In the genomic region with DNA sequence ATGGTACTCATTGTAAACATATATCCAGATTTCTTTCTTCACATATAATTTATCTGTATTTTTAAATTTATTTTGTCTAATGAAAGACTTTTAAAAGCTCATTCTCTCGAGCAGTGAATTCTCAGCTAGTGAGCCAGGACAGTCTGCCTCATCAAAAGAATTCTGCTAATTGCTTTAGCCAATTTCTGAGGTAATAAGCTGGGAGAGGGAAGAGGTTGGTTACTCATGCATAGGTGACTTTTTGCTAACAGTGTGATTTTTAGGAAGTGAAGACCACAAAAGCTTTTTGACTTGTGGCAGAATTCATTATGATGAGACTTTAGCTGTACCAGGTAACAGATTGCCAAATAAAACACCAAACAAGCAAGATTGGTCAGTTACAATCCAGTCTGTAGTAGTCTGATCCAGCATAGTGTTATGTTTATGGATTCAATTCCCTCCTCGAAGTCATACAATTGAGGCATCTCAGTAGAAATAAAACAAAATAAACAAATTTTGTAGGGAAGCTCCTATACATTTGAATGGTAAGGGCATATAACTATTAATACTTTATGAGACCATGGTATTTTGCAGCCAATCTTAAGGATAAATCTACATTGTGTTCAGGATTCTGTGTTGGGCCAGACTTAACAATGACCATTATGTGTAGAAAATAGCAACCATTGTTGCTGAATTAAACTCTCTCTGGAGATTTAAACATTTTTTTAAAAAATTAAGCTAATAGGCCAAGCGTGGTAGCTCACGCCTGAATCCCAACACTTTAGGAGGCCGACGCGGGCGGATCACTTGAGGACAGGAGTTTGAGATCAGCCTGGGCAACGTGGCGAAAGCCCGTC, we compare ENCODE assay signal across 11 cellular contexts. TPM values are rescaled to one million over a fixed set of nuclear protein-coding genes. Genes with fewer than 3 reads are reported as not detected.
A peak's percentile ranks its signal among the peaks of the same experiment; 100 is the strongest.
DNase-seq lines count a peak whose midpoint lies in the region; ATAC-seq and TF ChIP-seq lines count a peak whose summit lies in the region.
"Had no signal": no experiment of that assay in that cellular context is flagged by ENCODE, and none has a peak within 500 bp of the region (broad histone marks: within the 10 kb centered on the region; RNA-seq: fewer than 3 reads in every experiment).

No MANE protein-coding gene starts in this region.

- H3K4me3 ChIP-seq in PC-3 (ENCODE audit: low read length) (no peak overlapping the region), muscle layer of duodenum (ENCODE audit: low read depth in 1 of 2, low read length in 2 of 2) (no peak overlapping the region), upper lobe of left lung (no peak overlapping the region)
- H3K4me3 ChIP-seq: right lobe of liver had no signal

- DNase-seq in PC-3 (no peak), epithelial cell of prostate (ENCODE audit: low read depth, low spot score) (no peak), upper lobe of left lung (no peak), GM10266 (ENCODE audit: extremely low spot score) (no peak)
- DNase-seq in stimulated activated CD4-positive, alpha-beta T cell treated with anti-CD3 and anti-CD28 coated beads, Interleukin-4, amount 100 ng/mL, for 24 hours, result no peak
- DNase-seq: activated T-cell treated with anti-CD3 and anti-CD28 coated beads, Interleukin-2, amount 50 U/mL, for 1 hour; NCI-H2171; right lobe of liver had no signal

- H4K20me1 ChIP-seq in PC-3 (ENCODE audit: low read length), result no peaks in the 10 kb centered on the region

- TF ChIP-seq POLR2A in upper lobe of left lung (IDR thresholded peaks at IDR 0.05), result no peak

- CTCF ChIA-PET in PC-3 (lab: Charles Lee), result no interaction called here

- TF ChIP-seq CTCF in PC-3 (conservative IDR thresholded peaks at IDR 0.05; ENCODE audit: low read depth, low read length) (no peak), upper lobe of left lung (IDR thresholded peaks at IDR 0.05) (no peak), GM10266 (IDR thresholded peaks at IDR 0.05; ENCODE audit: control insufficient read depth, insufficient read depth, low read depth, missing control alignments) (no peak)

- no peaks in the 10 kb centered on the region for H3K27me3 ChIP-seq in PC-3 (ENCODE audit: low read length)
- H3K27me3 ChIP-seq in muscle layer of duodenum (ENCODE audit: low read depth, low read length), result no peaks in the 10 kb centered on the region
- H3K27me3 ChIP-seq in upper lobe of left lung, result no peaks in the 10 kb centered on the region

- TF ChIP-seq EP300 in upper lobe of left lung (IDR thresholded peaks at IDR 0.05), result no peak

- intact Hi-C loops in PC-3 (cut with micrococcal nuclease), result loop anchor here (5.0 kb wide), 1 partner anchor 35 kb away; no protein-coding TSS in a partner anchor

- peak overlapping the region; percentile 69 for H3K9ac ChIP-seq in PC-3 (ENCODE audit: low read length)

- H2AFZ ChIP-seq in PC-3 (ENCODE audit: low read length), result no peak overlapping the region

- no peaks in the 10 kb centered on the region for H3K9me2 ChIP-seq in PC-3 (replicated peaks; ENCODE audit: low read length)

- no TSS peak for BruUV-seq in PC-3 (replicated peaks; lab: Mats Ljungman, UMichigan)

- peak overlapping the region; percentile 97 for H3K27ac ChIP-seq in PC-3 (ENCODE audit: low read length)
- peak overlapping the region; percentile 75 for H3K27ac ChIP-seq in epithelial cell of prostate
- peak overlapping the region; percentile 45 for H3K27ac ChIP-seq in muscle layer of duodenum (ENCODE audit: low read length)
- peak overlapping the region; percentile 24 to 61 (median 46) for H3K27ac ChIP-seq in upper lobe of left lung

- no peaks in the 10 kb centered on the region for H3F3A ChIP-seq in PC-3 (ENCODE audit: low read length, unreplicated experiment)

- H3K79me2 ChIP-seq in PC-3 (ENCODE audit: low read length), result peaks cover 97% of the 10 kb centered on the region

- POLR2A ChIA-PET in PC-3 (lab: Charles Lee; ENCODE audit: unreplicated experiment), result interaction anchor here (0.5 to 0.6 kb wide), 2 partner anchors 31 to 691 kb away, joined by 3 to 4 read pairs; no protein-coding TSS in a partner anchor

- H3K36me3 ChIP-seq in PC-3 (ENCODE audit: low read depth, low read length), result peaks cover 8% of the 10 kb centered on the region; the same call in 1 of the 2 replicates
- H3K36me3 ChIP-seq in muscle layer of duodenum (ENCODE audit: control insufficient read depth in 1 of 2, insufficient read depth in 2 of 2, low read length in 2 of 2), result no peaks in the 10 kb centered on the region
- H3K36me3 ChIP-seq in upper lobe of left lung, result no peaks in the 10 kb centered on the region
- H3K36me3 ChIP-seq: right lobe of liver had no signal

- ATAC-seq in PC-3 (no peak), upper lobe of left lung (ENCODE audit: low FRiP score in 2 of 2) (no peak), GM19395 (IDR thresholded peaks at IDR 0.05; ENCODE audit: unreplicated experiment) (no peak)
- ATAC-seq: HCT116 had no signal

- peak overlapping the region; percentile 48; the same call in 1 of the 2 replicates for H3K4me2 ChIP-seq in PC-3 (ENCODE audit: low read length)

- H3K4me1 ChIP-seq in PC-3 (ENCODE audit: insufficient read depth, low read length), result peaks cover 79% of the 10 kb centered on the region
- H3K4me1 ChIP-seq in muscle layer of duodenum (ENCODE audit: control insufficient read depth in 1 of 2, insufficient read depth in 2 of 2, low read length in 2 of 2), result peaks cover 0 to 10% of the 10 kb centered on the region in 2 donors
- H3K4me1 ChIP-seq in upper lobe of left lung, result peaks cover 4 to 9% (median 7%) of the 10 kb centered on the region in 4 donors

- no peaks in the 10 kb centered on the region for H3K9me3 ChIP-seq in PC-3 (ENCODE audit: low read length)
- no peaks in the 10 kb centered on the region for H3K9me3 ChIP-seq in muscle layer of duodenum (ENCODE audit: control insufficient read depth in 1 of 2, low read length in 2 of 2)
- no peaks in the 10 kb centered on the region for H3K9me3 ChIP-seq in upper lobe of left lung
- H3K9me3 ChIP-seq: right lobe of liver had no signal

- WGBS in upper lobe of left lung, 2 donors, result 57 to 64% methylated on average over 10 to 11 of the region's 11 CpGs

RNA-seq across cellular contexts. Expression of a gene that starts 21.3 kb away (rescaled TPM):
- 248 and 267 TPM in 2 replicates for total RNA-seq in PC-3 (2014; rRNA removed)
- total RNA-seq in upper lobe of left lung, result 100 to 1,000 TPM in 5 of 6 donors, 10 to 100 TPM in 1; 56.6 to 199 (median 157) TPM

Comparison
In these comparisons a context has a peak if more than half of its experiments do, and no peak if none do; other contexts are left out.
1. H3K27ac ChIP-seq: peak in every context shown above with its lines; median percentile 97 in PC-3; 75 in epithelial cell of prostate; 46 in upper lobe of left lung; 45 in muscle layer of duodenum.